ENCODE assay signal across 19 cellular contexts in genomic region chr13:74669149-74669548, GRCh38.
DNase-seq lines count a peak whose midpoint lies in the region; ATAC-seq, FAIRE-seq and TF ChIP-seq lines count a peak whose summit lies in the region.
"Had no signal": no experiment of that assay in that cellular context is flagged by ENCODE, and none has a peak within 500 bp of the region (broad histone marks: within the 10 kb centered on the region; RNA-seq: fewer than 3 reads in every experiment).

No MANE protein-coding gene starts in this region.

- intact Hi-C loops in natural killer cell (cut with micrococcal nuclease) = no loop called here
- intact Hi-C loops in kidney (cut with DNase I) = no loop called here

- no peak overlapping the region for H2BK5ac ChIP-seq in neuronal stem cell (ENCODE audit: low read length)

- no peak for DNase-seq in natural killer cell treated with Interleukin-12 subunit alpha and Interleukin-12 subunit beta and Interleukin-15 and Interleukin-18, amount 100 ng/mL, for 72 hours (ENCODE audit: low spot score)
- DNase-seq in natural killer cell (no peak), foreskin keratinocyte (no peak), neuronal stem cell (ENCODE audit: low spot score) (no peak), HCEC 1CT (no peak), kidney (no peak), DMS79 treated with DMSO at 0.1 percent for 48 hours (lab: John Stamatoyannopoulos, UW) (no peak)
- DNase-seq: 8988T; CD4-positive, alpha-beta memory T cell; DMS153; DMS79; GM23248; H7; IMR-90 had no signal

- H4K8ac ChIP-seq in neuronal stem cell (ENCODE audit: low read depth, low read length) = no peak overlapping the region

- H3K9ac ChIP-seq in neuronal stem cell (ENCODE audit: low read depth, low read length, poor library complexity) (no peak overlapping the region), kidney (ENCODE audit: low read length in 2 of 2) (no peak overlapping the region)
- H3K9ac ChIP-seq: BLaER1, GM23248 had no signal

- no peaks in the 10 kb centered on the region for H3K4me1 Mint-ChIP-seq in natural killer cell treated with Interleukin-12 subunit alpha and Interleukin-12 subunit beta and Interleukin-15 and Interleukin-18, amount 100 ng/mL, for 72 hours (ENCODE audit: low read depth in 2 of 2)
- H3K4me1 Mint-ChIP-seq in natural killer cell = no peaks in the 10 kb centered on the region
- H3K4me1 Mint-ChIP-seq: CD14-positive monocyte; CD4-positive, alpha-beta memory T cell had no signal

- H3K9me3 Mint-ChIP-seq in natural killer cell treated with Interleukin-12 subunit alpha and Interleukin-12 subunit beta and Interleukin-15 and Interleukin-18, amount 100 ng/mL, for 72 hours = no peaks in the 10 kb centered on the region
- peaks cover 0 to 2% of the 10 kb centered on the region in 2 donors for H3K9me3 Mint-ChIP-seq in natural killer cell
- H3K9me3 Mint-ChIP-seq: CD4-positive, alpha-beta memory T cell had no signal

- peak overlapping the region; percentile 25 for H2AFZ ChIP-seq in neuronal stem cell (ENCODE audit: low read length)
- H2AFZ ChIP-seq: GM23248 had no signal

- H3K36me3 ChIP-seq in neuronal stem cell (replicated peaks in 1 of 2; ENCODE audit: control insufficient read depth in 2 of 2, insufficient read depth in 2 of 2, low read length in 2 of 2) (no peaks in the 10 kb centered on the region), kidney (ENCODE audit: control insufficient read depth in 1 of 2, insufficient read depth in 2 of 2, low read length in 2 of 2) (no peaks in the 10 kb centered on the region)
- H3K36me3 ChIP-seq: BLaER1 had no signal

- no peaks in the 10 kb centered on the region for H3K27me3 ChIP-seq in foreskin keratinocyte
- H3K27me3 ChIP-seq in neuronal stem cell (ENCODE audit: control insufficient read depth in 3 of 3, insufficient read depth in 3 of 3, low read depth in 1 of 3, low read length in 3 of 3) = no peaks in the 10 kb centered on the region
- H3K27me3 ChIP-seq: BLaER1 had no signal

- no peak overlapping the region for H2BK15ac ChIP-seq in neuronal stem cell (ENCODE audit: low read length)

- no peak overlapping the region for H2BK120ac ChIP-seq in neuronal stem cell (ENCODE audit: low read depth, low read length)

- H3K4ac ChIP-seq in neuronal stem cell (ENCODE audit: low read length) = no peak overlapping the region

- no peak overlapping the region for H2BK12ac ChIP-seq in neuronal stem cell (ENCODE audit: low read length)

- H4K91ac ChIP-seq in neuronal stem cell (ENCODE audit: low read depth, low read length, poor library complexity) = no peak overlapping the region

- H3K23ac ChIP-seq in neuronal stem cell (ENCODE audit: low read depth, low read length, poor library complexity) = no peak overlapping the region

- H3K36me3 Mint-ChIP-seq in natural killer cell treated with Interleukin-12 subunit alpha and Interleukin-12 subunit beta and Interleukin-15 and Interleukin-18, amount 100 ng/mL, for 72 hours = no peaks in the 10 kb centered on the region
- H3K36me3 Mint-ChIP-seq in natural killer cell = no peaks in the 10 kb centered on the region
- H3K36me3 Mint-ChIP-seq: CD14-positive monocyte; CD4-positive, alpha-beta memory T cell had no signal

- no peaks in the 10 kb centered on the region for H3K4me1 ChIP-seq in foreskin keratinocyte
- H3K4me1 ChIP-seq in neuronal stem cell (ENCODE audit: control insufficient read depth in 2 of 2, insufficient read depth in 1 of 2, low read depth in 1 of 2, low read length in 2 of 2) = no peaks in the 10 kb centered on the region
- H3K4me1 ChIP-seq in kidney (ENCODE audit: control insufficient read depth in 1 of 2, insufficient read depth in 1 of 2, low read depth in 1 of 2, low read length in 2 of 2) = no peaks in the 10 kb centered on the region
- H3K4me1 ChIP-seq: BLaER1 had no signal

- no peak for FAIRE-seq in kidney (lab: Jason Lieb, UNC)
- FAIRE-seq: GM12878, HTR-8/SVneo had no signal

- H3K79me1 ChIP-seq in neuronal stem cell (ENCODE audit: low read depth, low read length) = no peaks in the 10 kb centered on the region

- ATAC-seq in natural killer cell treated with Interleukin-12 subunit alpha and Interleukin-12 subunit beta and Interleukin-15 and Interleukin-18, amount 100 ng/mL, for 72 hours = peak; percentile 27 to 60
- ATAC-seq in natural killer cell = no peak
- peak; percentile 14 for ATAC-seq in foreskin keratinocyte
- no peak for ATAC-seq in GM21381 (IDR thresholded peaks at IDR 0.05; ENCODE audit: unreplicated experiment)
- ATAC-seq: GM12878 had no signal

- no peak overlapping the region for H3K27ac ChIP-seq in foreskin keratinocyte
- no peak overlapping the region for H3K27ac ChIP-seq in neuronal stem cell (replicated peaks; ENCODE audit: low read length)
- H3K27ac ChIP-seq in kidney (ENCODE audit: low read depth in 2 of 2, low read length in 2 of 2) = no peak overlapping the region
- H3K27ac ChIP-seq: BLaER1, GM23248 had no signal

- no peak overlapping the region for H3K4me3 ChIP-seq in neuronal stem cell (ENCODE audit: low read length in 2 of 2)
- no peak overlapping the region for H3K4me3 ChIP-seq in kidney (ENCODE audit: low read length in 2 of 2)
- H3K4me3 ChIP-seq: BLaER1, GM12878, GM23248 had no signal

- peaks cover 0 to 12% of the 10 kb centered on the region in 2 donors for H3K9me3 ChIP-seq in neuronal stem cell (replicated peaks in 1 of 2; ENCODE audit: control insufficient read depth in 2 of 2, insufficient read depth in 1 of 2, low read depth in 1 of 2, low read length in 2 of 2)
- H3K9me3 ChIP-seq in kidney (ENCODE audit: control insufficient read depth in 1 of 2, low read length in 2 of 2) = no peaks in the 10 kb centered on the region
- H3K9me3 ChIP-seq: BLaER1 had no signal

- no peak for TF ChIP-seq CTCF in natural killer cell (IDR thresholded peaks at IDR 0.05)
- TF ChIP-seq CTCF in foreskin keratinocyte (conservative IDR thresholded peaks at IDR 0.05) = no peak
- no peak for TF ChIP-seq CTCF in kidney (IDR thresholded peaks at IDR 0.05; ENCODE audit: borderline replicate concordance, extremely low read depth, insufficient read depth)

- no peak overlapping the region for H3K14ac ChIP-seq in neuronal stem cell (ENCODE audit: low read length)

- peaks cover 12 to 35% of the 10 kb centered on the region in 2 donors for H3K27me3 Mint-ChIP-seq in natural killer cell treated with Interleukin-12 subunit alpha and Interleukin-12 subunit beta and Interleukin-15 and Interleukin-18, amount 100 ng/mL, for 72 hours
- H3K27me3 Mint-ChIP-seq in natural killer cell (ENCODE audit: low read depth in 2 of 2) = peaks cover 6% of the 10 kb centered on the region in 2 donors

- no peak overlapping the region for H3K18ac ChIP-seq in neuronal stem cell (ENCODE audit: low read length)

- no peak overlapping the region for H3K27ac Mint-ChIP-seq in natural killer cell treated with Interleukin-12 subunit alpha and Interleukin-12 subunit beta and Interleukin-15 and Interleukin-18, amount 100 ng/mL, for 72 hours
- H3K27ac Mint-ChIP-seq in natural killer cell = no peak overlapping the region
- H3K27ac Mint-ChIP-seq: CD14-positive monocyte; CD4-positive, alpha-beta memory T cell had no signal

- H3K4me3 Mint-ChIP-seq in natural killer cell treated with Interleukin-12 subunit alpha and Interleukin-12 subunit beta and Interleukin-15 and Interleukin-18, amount 100 ng/mL, for 72 hours = no peak overlapping the region
- H3K4me3 Mint-ChIP-seq in natural killer cell = no peak overlapping the region
- H3K4me3 Mint-ChIP-seq: CD14-positive monocyte; CD4-positive, alpha-beta memory T cell had no signal

- no peak overlapping the region for H2AK5ac ChIP-seq in neuronal stem cell (ENCODE audit: low read depth, low read length)

- H3K4me2 ChIP-seq in neuronal stem cell (ENCODE audit: insufficient read depth, low read length, poor library complexity, severe bottlenecking) = no peak overlapping the region
- H3K4me2 ChIP-seq: BLaER1 had no signal

Comparison
In these comparisons a context has a peak if more than half of its experiments do, and no peak if none do; other contexts are left out.
1. ATAC-seq: peak in natural killer cell treated with Interleukin-12 subunit alpha and Interleukin-12 subunit beta and Interleukin-15 and Interleukin-18, amount 100 ng/mL, for 72 hours (2 of 2) and foreskin keratinocyte (single experiment); none in natural killer cell (0 of 3) and GM21381 (single experiment).